23 cellular contexts compared by ENCODE assay signal in the genomic region with DNA sequence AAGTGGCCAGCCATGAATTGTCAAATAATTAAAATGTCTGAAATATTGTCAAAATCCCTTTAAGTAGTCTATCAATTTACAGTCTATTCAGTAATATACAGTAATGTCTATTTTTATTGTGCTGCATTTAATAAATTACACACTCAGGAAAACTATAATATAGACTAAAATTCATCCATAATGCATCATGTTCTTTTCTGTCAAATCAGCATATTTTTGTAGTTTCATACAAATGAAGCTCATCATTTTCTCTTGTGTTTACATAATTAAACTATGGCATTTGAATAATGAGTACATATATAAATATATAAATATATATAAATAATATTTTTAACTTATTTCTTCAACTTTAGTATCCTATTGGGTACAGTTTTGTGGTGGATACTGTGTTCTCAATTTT.
DNase-seq lines count a peak whose midpoint lies in the region; ATAC-seq, FAIRE-seq and TF ChIP-seq lines count a peak whose summit lies in the region.
"Had no signal": no experiment of that assay in that cellular context is flagged by ENCODE, and none has a peak within 500 bp of the region (broad histone marks: within the 10 kb centered on the region; RNA-seq: fewer than 3 reads in every experiment).

No MANE protein-coding gene starts in this region.

- no peaks in the 10 kb centered on the region for H3K36me3 ChIP-seq in IMR-90 (ENCODE audit: control insufficient read depth, insufficient read depth, low read length)
- H3K36me3 ChIP-seq in K562 (ENCODE audit: control insufficient read depth, insufficient read depth, low read length) = no peaks in the 10 kb centered on the region
- no peaks in the 10 kb centered on the region for H3K36me3 ChIP-seq in kidney (ENCODE audit: control insufficient read depth in 1 of 2, insufficient read depth in 2 of 2, low read length in 2 of 2)
- H3K36me3 ChIP-seq in stomach = no peaks in the 10 kb centered on the region
- H3K36me3 ChIP-seq: BLaER1 treated with 17β-estradiol and CSF1 and Interleukin-3, amounts not matched to agents 10 nM and 100 nM had no signal

- no peaks in the 10 kb centered on the region for H3K79me2 ChIP-seq in K562 (ENCODE audit: control insufficient read depth, insufficient read depth, low read length)

- no peak overlapping the region for H4K8ac ChIP-seq in IMR-90 (ENCODE audit: low read depth in 2 of 2, low read length in 2 of 2)

- no peaks in the 10 kb centered on the region for H4K20me1 ChIP-seq in IMR-90 (ENCODE audit: insufficient read depth, low read length)
- no peaks in the 10 kb centered on the region for H4K20me1 ChIP-seq in K562 (replicated peaks; ENCODE audit: control insufficient read depth, insufficient read depth, low read length)
- H4K20me1 ChIP-seq: BLaER1 treated with 17β-estradiol and CSF1 and Interleukin-3, amounts not matched to agents 10 nM and 100 nM had no signal

- TF ChIP-seq POLR2A in A549 (IDR thresholded peaks at IDR 0.05; ENCODE audit: low read length) = no peak
- no peak for TF ChIP-seq POLR2A in IMR-90 (IDR thresholded peaks at IDR 0.05; ENCODE audit: low read depth, low read length)
- no peak for TF ChIP-seq POLR2A in K562 (conservative IDR thresholded peaks at IDR 0.05)
- no peak for TF ChIP-seq POLR2A in stomach (IDR thresholded peaks at IDR 0.05)

- H3K4me3 ChIP-seq in A549 = no peak overlapping the region
- H3K4me3 ChIP-seq in IMR-90 (ENCODE audit: insufficient read depth, low read depth, low read length) = no peak overlapping the region
- H3K4me3 ChIP-seq in K562 = no peak overlapping the region
- H3K4me3 ChIP-seq in kidney (ENCODE audit: low read length in 2 of 2) = no peak overlapping the region
- H3K4me3 ChIP-seq in stomach = no peak overlapping the region
- H3K4me3 ChIP-seq: BLaER1 treated with 17β-estradiol and CSF1 and Interleukin-3, amounts not matched to agents 10 nM and 100 nM had no signal

- H2BK120ac ChIP-seq in IMR-90 (ENCODE audit: low read depth, low read length) = no peak overlapping the region

- no peak overlapping the region for H3K9ac ChIP-seq in IMR-90 (ENCODE audit: low read depth, low read length)
- H3K9ac ChIP-seq in K562 (ENCODE audit: insufficient read depth in 1 of 2, low read depth in 2 of 2, low read length in 2 of 2) = no peak overlapping the region
- H3K9ac ChIP-seq in kidney (ENCODE audit: low read length in 2 of 2) = no peak overlapping the region
- H3K9ac ChIP-seq: BLaER1 treated with 17β-estradiol and CSF1 and Interleukin-3, amounts not matched to agents 10 nM and 100 nM had no signal

- POLR2A ChIA-PET in A549 (lab: Yijun Ruan, JAX) = no interaction called here
- POLR2A ChIA-PET in IMR-90 (lab: Charles Lee; ENCODE audit: unreplicated experiment) = no interaction called here
- POLR2A ChIA-PET in K562 (lab: Yijun Ruan, JAX) = no interaction called here

- H2BK5ac ChIP-seq in IMR-90 (ENCODE audit: low read depth, low read length, poor library complexity, severe bottlenecking) = no peak overlapping the region

- H4K91ac ChIP-seq in IMR-90 (ENCODE audit: insufficient read depth, low read depth, low read length) = no peak overlapping the region

- no peak overlapping the region for H3K4me2 ChIP-seq in A549
- H3K4me2 ChIP-seq in IMR-90 (ENCODE audit: low read depth, low read length) = no peak overlapping the region
- no peak overlapping the region for H3K4me2 ChIP-seq in K562 (ENCODE audit: insufficient read depth, low read length)
- H3K4me2 ChIP-seq: BLaER1 treated with 17β-estradiol and CSF1 and Interleukin-3, amounts not matched to agents 10 nM and 100 nM had no signal

- no peak for ATAC-seq in A549
- ATAC-seq in IMR-90 (ENCODE audit: low read depth) = no peak
- ATAC-seq in K562 = no peak
- ATAC-seq in left lobe of liver = no peak
- ATAC-seq: CD8-positive, alpha-beta T cell had no signal

- no peak overlapping the region for H2BK20ac ChIP-seq in IMR-90 (ENCODE audit: low read depth, low read length)

- CTCF ChIA-PET in A549 (lab: Yijun Ruan, JAX) = no interaction called here
- CTCF ChIA-PET in IMR-90 (lab: Yijun Ruan, JAX) = interaction anchor here (1.2 kb wide), 1 partner anchor 10 kb away, joined by 3 read pairs; no protein-coding TSS in a partner anchor
- CTCF ChIA-PET in K562 (lab: Yijun Ruan, JAX; ENCODE audit: low intra/inter-chr PET ratio) = no interaction called here

- H3K27me3 ChIP-seq in IMR-90 (ENCODE audit: control insufficient read depth, insufficient read depth, low read length) = no peaks in the 10 kb centered on the region
- H3K27me3 ChIP-seq in K562 (ENCODE audit: control insufficient read depth in 2 of 2, insufficient read depth in 2 of 2, low read length in 2 of 2) = no peaks in the 10 kb centered on the region
- no peaks in the 10 kb centered on the region for H3K27me3 ChIP-seq in stomach

- no peaks in the 10 kb centered on the region for H3K4me1 ChIP-seq in A549
- no peaks in the 10 kb centered on the region for H3K4me1 ChIP-seq in IMR-90 (ENCODE audit: control insufficient read depth, insufficient read depth, low read length)
- no peaks in the 10 kb centered on the region for H3K4me1 ChIP-seq in K562 (replicated peaks in 1 of 2; ENCODE audit: control insufficient read depth in 2 of 2, insufficient read depth in 2 of 2, low read length in 2 of 2)
- H3K4me1 ChIP-seq in kidney (ENCODE audit: control insufficient read depth in 1 of 2, insufficient read depth in 1 of 2, low read depth in 1 of 2, low read length in 2 of 2) = no peaks in the 10 kb centered on the region
- no peaks in the 10 kb centered on the region for H3K4me1 ChIP-seq in stomach
- H3K4me1 ChIP-seq: Caco-2 had no signal

- intact Hi-C loops in IMR-90 (cut with micrococcal nuclease) (no loop called here), K562 (cut with micrococcal nuclease) (no loop called here), kidney (cut with DNase I) (no loop called here), stomach (cut with DNase I; ENCODE audit: low total_unique reads) (no loop called here)

- DNase-seq in A549 (ENCODE audit: low read depth in 1 of 2, low spot score in 1 of 2) = no peak
- no peak for DNase-seq in IMR-90
- no peak for DNase-seq in K562 (ENCODE audit: extremely low read depth in 1 of 4, low spot score in 3 of 4)
- no peak for DNase-seq in kidney
- no peak for DNase-seq in epidermal melanocyte (ENCODE audit: insufficient read length, low spot score)
- no peak for DNase-seq in stomach
- DNase-seq in NOMO-1 (lab: John Stamatoyannopoulos, UW; ENCODE audit: unreplicated experiment in 2 of 2) = no peak
- no peak for DNase-seq in left lobe of liver (ENCODE audit: low spot score)
- DNase-seq: 8988T; AML-193; Caco-2; Calu3; CD4-positive, alpha-beta T cell; CD8-positive, alpha-beta T cell; DMS79 treated with DMSO at 0.1 percent for 48 hours; GF-D8 had no signal

- in situ Hi-C loops in IMR-90 (cut with MboI; ENCODE audit: low sequenced_read_pairs) (no loop called here), K562 (cut with MboI) (no loop called here)

- H3K27ac ChIP-seq in A549 (no peak overlapping the region), IMR-90 (ENCODE audit: insufficient read depth, low read length) (no peak overlapping the region), K562 (ENCODE audit: extremely low read depth, low read depth, low read length) (no peak overlapping the region), kidney (ENCODE audit: low read depth in 2 of 2, low read length in 2 of 2) (no peak overlapping the region), stomach (no peak overlapping the region)
- H3K27ac ChIP-seq: BLaER1 treated with 17β-estradiol and CSF1 and Interleukin-3, amounts not matched to agents 10 nM and 100 nM; C4-2B had no signal

- no peak overlapping the region for H3K4ac ChIP-seq in IMR-90 (ENCODE audit: low read depth, low read length)

- no peak overlapping the region for H4K5ac ChIP-seq in IMR-90 (ENCODE audit: low read depth, low read length)

- no peak overlapping the region for H3K23ac ChIP-seq in IMR-90 (ENCODE audit: low read depth, low read length)

- no TSS peak for BruUV-seq in IMR-90 (replicated peaks; lab: Mats Ljungman, UMichigan)
- BruUV-seq in K562 (replicated peaks; lab: Mats Ljungman, UMichigan) = no TSS peak

- no peaks in the 10 kb centered on the region for H3K79me1 ChIP-seq in IMR-90 (ENCODE audit: low read depth in 1 of 2, low read length in 2 of 2)

- H2BK15ac ChIP-seq in IMR-90 (ENCODE audit: low read depth, low read length) = no peak overlapping the region

- H2AK5ac ChIP-seq in IMR-90 (ENCODE audit: low read depth, low read length) = no peak overlapping the region

- H3K9me1 ChIP-seq in IMR-90 (ENCODE audit: insufficient read depth, low read length) (no peaks in the 10 kb centered on the region), K562 (ENCODE audit: control insufficient read depth, insufficient read depth, low read length) (no peaks in the 10 kb centered on the region)

- no peak overlapping the region for H3K18ac ChIP-seq in IMR-90 (ENCODE audit: low read depth, low read length)

- TF ChIP-seq EP300 in A549 (IDR thresholded peaks at IDR 0.05) (no peak), K562 (IDR thresholded peaks at IDR 0.05; ENCODE audit: low read length) (no peak), stomach (IDR thresholded peaks at IDR 0.05) (no peak)

- TF ChIP-seq CTCF in A549 (IDR thresholded peaks at IDR 0.05) (no peak), IMR-90 (conservative IDR thresholded peaks at IDR 0.05; ENCODE audit: low read depth, low read length) (no peak), K562 (IDR thresholded peaks at IDR 0.05 in 2 of 3, conservative IDR thresholded peaks at IDR 0.05 in 1 of 3; ENCODE audit: insufficient read depth in 2 of 3, low read depth in 1 of 3, low read length in 3 of 3) (no peak), kidney (IDR thresholded peaks at IDR 0.05; ENCODE audit: borderline replicate concordance, extremely low read depth, insufficient read depth) (no peak), stomach (IDR thresholded peaks at IDR 0.05) (no peak)

- H3K9me3 ChIP-seq in A549 (no peaks in the 10 kb centered on the region), IMR-90 (ENCODE audit: control insufficient read depth, insufficient read depth, low read length) (no peaks in the 10 kb centered on the region; the same call in 1 of the 2 replicates), K562 (replicated peaks; ENCODE audit: control insufficient read depth, insufficient read depth, low read depth, low read length) (no peaks in the 10 kb centered on the region), kidney (ENCODE audit: control insufficient read depth in 1 of 2, low read length in 2 of 2) (no peaks in the 10 kb centered on the region), stomach (no peaks in the 10 kb centered on the region)
- H3K9me3 ChIP-seq: BLaER1 treated with 17β-estradiol and CSF1 and Interleukin-3, amounts not matched to agents 10 nM and 100 nM; Caco-2 had no signal

- no peak overlapping the region for H2AK9ac ChIP-seq in IMR-90 (replicated peaks; ENCODE audit: low read depth, low read length, poor library complexity)

- no peak for TF ChIP-seq RAD21 in A549 (conservative IDR thresholded peaks at IDR 0.05 in 1 of 2, IDR thresholded peaks at IDR 0.05 in 1 of 2)
- TF ChIP-seq RAD21 in IMR-90 (IDR thresholded peaks at IDR 0.05; ENCODE audit: low read length) = no peak
- TF ChIP-seq RAD21 in K562 (CRISPR knock-in tag; conservative IDR thresholded peaks at IDR 0.05 in 1 of 2, IDR thresholded peaks at IDR 0.05 in 1 of 2) = no peak

- H3K14ac ChIP-seq in IMR-90 (replicated peaks; ENCODE audit: low read depth, low read length) = no peak overlapping the region

- dilution Hi-C loops in IMR-90 (cut with HindIII; ENCODE audit: low sequenced_read_pairs, unreplicated experiment) = no loop called here

- H3K56ac ChIP-seq in IMR-90 (ENCODE audit: extremely low read depth, insufficient read depth, low read length) = no peak overlapping the region

- FAIRE-seq in A549 (lab: Jason Lieb, UNC) (no peak), K562 (lab: Jason Lieb, UNC) (no peak), kidney (lab: Jason Lieb, UNC) (peak; percentile 3)
- FAIRE-seq: A204.1, D721Med, G401.6, GM12891, GM19239 had no signal

- H2AFZ ChIP-seq in IMR-90 (replicated peaks; ENCODE audit: low read length, poor library complexity) (no peak overlapping the region), K562 (ENCODE audit: low read depth, low read length) (no peak overlapping the region)
